1 cellular context compared by ENCODE assay signal in the genomic region with DNA sequence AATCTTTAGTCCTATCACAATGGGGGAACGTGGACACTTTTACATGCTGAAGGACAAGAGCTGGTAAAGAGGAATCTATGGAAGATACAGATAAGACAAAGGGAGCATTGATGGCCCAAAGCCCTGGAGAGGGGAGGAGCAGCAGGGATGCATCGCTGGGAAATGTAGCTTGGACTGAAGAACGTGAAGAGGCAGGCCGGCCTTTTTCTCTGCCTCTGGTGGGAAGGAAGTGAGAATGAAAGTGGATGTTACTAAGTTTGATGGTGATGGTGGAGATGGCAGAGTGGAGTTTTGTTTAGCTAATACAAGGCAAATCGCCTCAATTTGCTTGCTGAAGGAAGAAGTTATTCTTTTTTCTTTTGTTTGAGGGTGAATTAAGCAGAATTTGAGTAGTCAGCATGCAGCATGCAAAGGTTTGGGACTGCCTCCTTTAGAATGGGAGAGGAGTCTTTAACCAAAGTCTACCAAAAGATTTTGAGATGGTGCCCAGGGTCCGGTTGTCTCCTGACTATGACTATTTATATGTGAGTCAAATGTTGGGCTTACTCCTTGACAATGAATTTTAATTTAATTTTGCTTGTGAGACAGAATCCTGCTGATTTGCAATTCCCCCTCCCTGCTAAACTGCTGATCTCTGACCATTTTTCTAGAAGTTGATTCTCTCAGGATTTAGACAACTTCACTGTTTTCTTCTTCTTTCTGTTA.
TF ChIP-seq lines count a peak whose summit lies in the region.

No MANE protein-coding gene starts in this region.

TF ChIP-seq in GM23338, 12 proteins besides CTCF, POLR2A, EP300 and RAD21 (continued from another document):
- TF ChIP-seq, protein P1, sequence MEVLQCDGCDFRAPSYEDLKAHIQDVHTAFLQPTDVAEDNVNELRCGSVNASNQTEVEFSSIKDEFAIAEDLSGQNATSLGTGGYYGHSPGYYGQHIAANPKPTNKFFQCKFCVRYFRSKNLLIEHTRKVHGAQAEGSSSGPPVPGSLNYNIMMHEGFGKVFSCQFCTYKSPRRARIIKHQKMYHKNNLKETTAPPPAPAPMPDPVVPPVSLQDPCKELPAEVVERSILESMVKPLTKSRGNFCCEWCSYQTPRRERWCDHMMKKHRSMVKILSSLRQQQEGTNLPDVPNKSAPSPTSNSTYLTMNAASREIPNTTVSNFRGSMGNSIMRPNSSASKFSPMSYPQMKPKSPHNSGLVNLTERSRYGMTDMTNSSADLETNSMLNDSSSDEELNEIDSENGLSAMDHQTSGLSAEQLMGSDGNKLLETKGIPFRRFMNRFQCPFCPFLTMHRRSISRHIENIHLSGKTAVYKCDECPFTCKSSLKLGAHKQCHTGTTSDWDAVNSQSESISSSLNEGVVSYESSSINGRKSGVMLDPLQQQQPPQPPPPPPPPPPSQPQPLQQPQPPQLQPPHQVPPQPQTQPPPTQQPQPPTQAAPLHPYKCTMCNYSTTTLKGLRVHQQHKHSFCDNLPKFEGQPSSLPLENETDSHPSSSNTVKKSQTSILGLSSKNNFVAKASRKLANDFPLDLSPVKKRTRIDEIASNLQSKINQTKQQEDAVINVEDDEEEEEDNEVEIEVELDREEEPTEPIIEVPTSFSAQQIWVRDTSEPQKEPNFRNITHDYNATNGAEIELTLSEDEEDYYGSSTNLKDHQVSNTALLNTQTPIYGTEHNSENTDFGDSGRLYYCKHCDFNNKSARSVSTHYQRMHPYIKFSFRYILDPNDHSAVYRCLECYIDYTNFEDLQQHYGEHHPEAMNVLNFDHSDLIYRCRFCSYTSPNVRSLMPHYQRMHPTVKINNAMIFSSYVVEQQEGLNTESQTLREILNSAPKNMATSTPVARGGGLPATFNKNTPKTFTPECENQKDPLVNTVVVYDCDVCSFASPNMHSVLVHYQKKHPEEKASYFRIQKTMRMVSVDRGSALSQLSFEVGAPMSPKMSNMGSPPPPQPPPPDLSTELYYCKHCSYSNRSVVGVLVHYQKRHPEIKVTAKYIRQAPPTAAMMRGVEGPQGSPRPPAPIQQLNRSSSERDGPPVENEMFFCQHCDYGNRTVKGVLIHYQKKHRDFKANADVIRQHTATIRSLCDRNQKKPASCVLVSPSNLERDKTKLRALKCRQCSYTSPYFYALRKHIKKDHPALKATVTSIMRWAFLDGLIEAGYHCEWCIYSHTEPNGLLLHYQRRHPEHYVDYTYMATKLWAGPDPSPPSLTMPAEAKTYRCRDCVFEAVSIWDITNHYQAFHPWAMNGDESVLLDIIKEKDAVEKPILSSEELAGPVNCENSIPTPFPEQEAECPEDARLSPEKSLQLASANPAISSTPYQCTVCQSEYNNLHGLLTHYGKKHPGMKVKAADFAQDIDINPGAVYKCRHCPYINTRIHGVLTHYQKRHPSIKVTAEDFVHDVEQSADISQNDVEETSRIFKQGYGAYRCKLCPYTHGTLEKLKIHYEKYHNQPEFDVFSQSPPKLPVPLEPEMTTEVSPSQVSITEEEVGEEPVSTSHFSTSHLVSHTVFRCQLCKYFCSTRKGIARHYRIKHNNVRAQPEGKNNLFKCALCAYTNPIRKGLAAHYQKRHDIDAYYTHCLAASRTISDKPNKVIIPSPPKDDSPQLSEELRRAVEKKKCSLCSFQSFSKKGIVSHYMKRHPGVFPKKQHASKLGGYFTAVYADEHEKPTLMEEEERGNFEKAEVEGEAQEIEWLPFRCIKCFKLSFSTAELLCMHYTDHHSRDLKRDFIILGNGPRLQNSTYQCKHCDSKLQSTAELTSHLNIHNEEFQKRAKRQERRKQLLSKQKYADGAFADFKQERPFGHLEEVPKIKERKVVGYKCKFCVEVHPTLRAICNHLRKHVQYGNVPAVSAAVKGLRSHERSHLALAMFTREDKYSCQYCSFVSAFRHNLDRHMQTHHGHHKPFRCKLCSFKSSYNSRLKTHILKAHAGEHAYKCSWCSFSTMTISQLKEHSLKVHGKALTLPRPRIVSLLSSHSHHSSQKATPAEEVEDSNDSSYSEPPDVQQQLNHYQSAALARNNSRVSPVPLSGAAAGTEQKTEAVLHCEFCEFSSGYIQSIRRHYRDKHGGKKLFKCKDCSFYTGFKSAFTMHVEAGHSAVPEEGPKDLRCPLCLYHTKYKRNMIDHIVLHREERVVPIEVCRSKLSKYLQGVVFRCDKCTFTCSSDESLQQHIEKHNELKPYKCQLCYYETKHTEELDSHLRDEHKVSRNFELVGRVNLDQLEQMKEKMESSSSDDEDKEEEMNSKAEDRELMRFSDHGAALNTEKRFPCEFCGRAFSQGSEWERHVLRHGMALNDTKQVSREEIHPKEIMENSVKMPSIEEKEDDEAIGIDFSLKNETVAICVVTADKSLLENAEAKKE (CRISPR knock-in tag; IDR thresholded peaks at IDR 0.05): no peak
- TF ChIP-seq STAT1 (IDR thresholded peaks at IDR 0.05; ENCODE audit: unreplicated experiment): no peak
